ENCODE assay signal across 1 cellular context in genomic region chr17:32502710-32503109, GRCh38.
TF ChIP-seq lines count a peak whose summit lies in the region.

No MANE protein-coding gene starts in this region.

TF ChIP-seq in GM23338, 12 proteins besides CTCF, POLR2A, EP300 and RAD21:
- TF ChIP-seq JUNB (IDR thresholded peaks at IDR 0.05; ENCODE audit: unreplicated experiment), result no peak
- TF ChIP-seq, protein P1, sequence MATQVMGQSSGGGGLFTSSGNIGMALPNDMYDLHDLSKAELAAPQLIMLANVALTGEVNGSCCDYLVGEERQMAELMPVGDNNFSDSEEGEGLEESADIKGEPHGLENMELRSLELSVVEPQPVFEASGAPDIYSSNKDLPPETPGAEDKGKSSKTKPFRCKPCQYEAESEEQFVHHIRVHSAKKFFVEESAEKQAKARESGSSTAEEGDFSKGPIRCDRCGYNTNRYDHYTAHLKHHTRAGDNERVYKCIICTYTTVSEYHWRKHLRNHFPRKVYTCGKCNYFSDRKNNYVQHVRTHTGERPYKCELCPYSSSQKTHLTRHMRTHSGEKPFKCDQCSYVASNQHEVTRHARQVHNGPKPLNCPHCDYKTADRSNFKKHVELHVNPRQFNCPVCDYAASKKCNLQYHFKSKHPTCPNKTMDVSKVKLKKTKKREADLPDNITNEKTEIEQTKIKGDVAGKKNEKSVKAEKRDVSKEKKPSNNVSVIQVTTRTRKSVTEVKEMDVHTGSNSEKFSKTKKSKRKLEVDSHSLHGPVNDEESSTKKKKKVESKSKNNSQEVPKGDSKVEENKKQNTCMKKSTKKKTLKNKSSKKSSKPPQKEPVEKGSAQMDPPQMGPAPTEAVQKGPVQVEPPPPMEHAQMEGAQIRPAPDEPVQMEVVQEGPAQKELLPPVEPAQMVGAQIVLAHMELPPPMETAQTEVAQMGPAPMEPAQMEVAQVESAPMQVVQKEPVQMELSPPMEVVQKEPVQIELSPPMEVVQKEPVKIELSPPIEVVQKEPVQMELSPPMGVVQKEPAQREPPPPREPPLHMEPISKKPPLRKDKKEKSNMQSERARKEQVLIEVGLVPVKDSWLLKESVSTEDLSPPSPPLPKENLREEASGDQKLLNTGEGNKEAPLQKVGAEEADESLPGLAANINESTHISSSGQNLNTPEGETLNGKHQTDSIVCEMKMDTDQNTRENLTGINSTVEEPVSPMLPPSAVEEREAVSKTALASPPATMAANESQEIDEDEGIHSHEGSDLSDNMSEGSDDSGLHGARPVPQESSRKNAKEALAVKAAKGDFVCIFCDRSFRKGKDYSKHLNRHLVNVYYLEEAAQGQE (IDR thresholded peaks at IDR 0.05; ENCODE audit: unreplicated experiment), result no peak
